Comparison of ENCODE assay signal across 11 cellular contexts in the genomic region with DNA sequence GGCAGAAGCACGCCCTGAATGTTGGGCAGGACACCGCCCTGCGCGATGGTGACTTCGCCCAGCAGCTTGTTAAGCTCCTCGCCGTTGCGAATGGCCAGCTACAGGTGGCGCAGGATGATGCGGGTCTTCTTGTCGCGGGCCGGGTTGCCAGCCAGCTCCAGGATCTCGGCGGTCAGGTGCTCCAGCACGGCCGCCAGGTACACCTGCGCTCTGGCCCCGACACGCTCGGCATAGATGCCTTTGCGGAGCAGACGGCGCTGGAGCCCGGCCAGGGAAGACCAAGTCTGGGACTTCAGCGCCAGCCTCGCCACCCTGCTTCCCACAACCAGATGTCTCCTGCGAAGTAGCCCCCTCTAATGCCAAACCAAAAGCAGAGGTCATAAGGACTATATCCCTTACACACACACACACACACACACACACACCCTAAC. TPM values are rescaled to one million over a fixed set of nuclear protein-coding genes. Genes with fewer than 3 reads are reported as not detected.
A peak's percentile ranks its signal among the peaks of the same experiment; 100 is the strongest.
DNase-seq lines count a peak whose midpoint lies in the region; ATAC-seq, FAIRE-seq and TF ChIP-seq lines count a peak whose summit lies in the region.
"Had no signal": no experiment of that assay in that cellular context is flagged by ENCODE, and none has a peak within 500 bp of the region (broad histone marks: within the 10 kb centered on the region; RNA-seq: fewer than 3 reads in every experiment).

No MANE protein-coding gene starts in this region.

- H3K36me3 Mint-ChIP-seq in Calu3 (ENCODE audit: insufficient read depth, unreplicated experiment) = no peaks in the 10 kb centered on the region
- H3K36me3 Mint-ChIP-seq: brain had no signal

- no peak for ATAC-seq in heart right ventricle

- WGBS in heart right ventricle, 2 donors = 17 to 47% methylated on average over 28 of the region's 28 CpGs

- FAIRE-seq in H54 (lab: Jason Lieb, UNC) = no peak

- no peak overlapping the region for H3K4me3 Mint-ChIP-seq in Calu3 (ENCODE audit: low read depth, unreplicated experiment)
- H3K4me3 Mint-ChIP-seq: brain had no signal

- H3K4me1 Mint-ChIP-seq in Calu3 (ENCODE audit: low read depth, unreplicated experiment) = peaks cover 7% of the 10 kb centered on the region
- H3K4me1 Mint-ChIP-seq: brain had no signal

- no peak overlapping the region for H3K27ac Mint-ChIP-seq in Calu3 (ENCODE audit: unreplicated experiment)
- H3K27ac Mint-ChIP-seq: brain had no signal

- H3K36me3 ChIP-seq in H7 (replicated peaks; ENCODE audit: control insufficient read depth, insufficient read depth, low read length) (no peaks in the 10 kb centered on the region), heart right ventricle (no peaks in the 10 kb centered on the region)

- peaks cover 0 to 6% (median 0%) of the 10 kb centered on the region in 9 donors for H3K4me1 ChIP-seq in heart right ventricle

- no peak overlapping the region for H3K27ac ChIP-seq in heart right ventricle

- intact Hi-C loops in heart right ventricle (cut with DNase I) (loop anchor here in 1 of 10 donors (10.0 kb wide), 1 partner anchor 97 kb away; no protein-coding TSS in a partner anchor), Calu3 (cut with micrococcal nuclease; ENCODE audit: unreplicated experiment) (no loop called here)

- TF ChIP-seq POLR2A in H54 (IDR thresholded peaks at IDR 0.05; ENCODE audit: low read depth, low read length) = no peak

- no TSS peak for BruUV-seq in Calu3 (replicated peaks; lab: Mats Ljungman, UMichigan)

- TF ChIP-seq CTCF in heart right ventricle (IDR thresholded peaks at IDR 0.05) (peak in 1 of 9 donors; percentile 14), Calu3 (IDR thresholded peaks at IDR 0.05; ENCODE audit: unreplicated experiment) (no peak)

- H3K9me3 ChIP-seq in heart right ventricle = no peaks in the 10 kb centered on the region

- H3K27me3 Mint-ChIP-seq in Calu3 (ENCODE audit: unreplicated experiment) = no peaks in the 10 kb centered on the region

- CTCF ChIA-PET in Calu3 (lab: Charles Lee) = interaction anchor here (0.6 kb wide), 1 partner anchor 25 kb away, joined by 3 read pairs; no protein-coding TSS in a partner anchor

- peak; percentile 59 for DNase-seq in H7
- DNase-seq in activated CD8-positive, alpha-beta memory T cell treated with anti-CD3 and anti-CD28 coated beads, Interleukin-2, amount 50 U/mL, for 48 hours = peak; percentile 57
- peak; percentile 8 to 14 for DNase-seq in heart right ventricle
- DNase-seq in stimulated activated CD4-positive, alpha-beta T cell treated with anti-CD3 and anti-CD28 coated beads, Interleukin-2, amount 100 ng/mL, for 24 hours = peak; percentile 20 to 29
- DNase-seq in epidermal melanocyte (ENCODE audit: insufficient read length, low spot score) = no peak
- no peak for DNase-seq in H54 (ENCODE audit: insufficient read length, low spot score)
- no peak for DNase-seq in Calu3
- DNase-seq in NCI-H446 (lab: John Stamatoyannopoulos, UW) = no peak
- DNase-seq: NCI-H1930 had no signal

- H3K27me3 ChIP-seq in H7 (ENCODE audit: control insufficient read depth, insufficient read depth, low read length) (no peaks in the 10 kb centered on the region), heart right ventricle (peaks cover 0 to 15% (median 2%) of the 10 kb centered on the region in 7 donors)

- H3K9me3 Mint-ChIP-seq in Calu3 (ENCODE audit: low read depth, unreplicated experiment) = no peaks in the 10 kb centered on the region

- H3K4me3 ChIP-seq in H7 (ENCODE audit: insufficient read depth, low read depth, low read length) (peak overlapping the region; percentile 8; the same call in 1 of the 2 replicates), heart right ventricle (peak overlapping the region in 4 of 10 donors; percentile 19 to 46 (median 28))

RNA-seq across cellular contexts. Expression of a gene that starts 8.0 kb away (rescaled TPM):
- total RNA-seq in H7 (2014; rRNA removed; shearing (Covaris generic)) = not detected in 2 replicates
- total RNA-seq in heart right ventricle = not detected
- not detected for polyA plus RNA-seq in heart right ventricle
- total RNA-seq in Calu3 (2022) = not detected in 2 replicates
- total RNA-seq: urinary bladder had no signal
- polyA plus RNA-seq: urinary bladder had no signal

RNA-seq across cellular contexts. Expression of a gene that starts 48.4 kb away (rescaled TPM):
- not detected in 2 replicates for total RNA-seq in H7 (2014; rRNA removed; shearing (Covaris generic))
- total RNA-seq in heart right ventricle = not detected
- polyA plus RNA-seq in heart right ventricle = not detected
- total RNA-seq in Calu3 (2022) = not detected in 2 replicates

RNA-seq across cellular contexts. Expression of a gene that starts 50.2 kb away (rescaled TPM):
- total RNA-seq in H7 (2014; rRNA removed; shearing (Covaris generic)) = not detected in 2 replicates
- total RNA-seq in heart right ventricle (not detected), Calu3 (2022) (not detected in 2 replicates)
- polyA plus RNA-seq in heart right ventricle = not detected
- total RNA-seq: urinary bladder had no signal
- polyA plus RNA-seq: urinary bladder had no signal

Comparison
In these comparisons a context has a peak if more than half of its experiments do, and no peak if none do; other contexts are left out.
1. DNase-seq: peak in H7 (single experiment), activated CD8-positive, alpha-beta memory T cell treated with anti-CD3 and anti-CD28 coated beads, Interleukin-2, amount 50 U/mL, for 48 hours (single experiment), heart right ventricle (2 of 2) and stimulated activated CD4-positive, alpha-beta T cell treated with anti-CD3 and anti-CD28 coated beads, Interleukin-2, amount 100 ng/mL, for 24 hours (2 of 2); none in epidermal melanocyte (single experiment), H54 (single experiment), Calu3 (single experiment) and NCI-H446 (0 of 2).